Comparison of ENCODE assay signal across 24 cellular contexts in the genomic region with DNA sequence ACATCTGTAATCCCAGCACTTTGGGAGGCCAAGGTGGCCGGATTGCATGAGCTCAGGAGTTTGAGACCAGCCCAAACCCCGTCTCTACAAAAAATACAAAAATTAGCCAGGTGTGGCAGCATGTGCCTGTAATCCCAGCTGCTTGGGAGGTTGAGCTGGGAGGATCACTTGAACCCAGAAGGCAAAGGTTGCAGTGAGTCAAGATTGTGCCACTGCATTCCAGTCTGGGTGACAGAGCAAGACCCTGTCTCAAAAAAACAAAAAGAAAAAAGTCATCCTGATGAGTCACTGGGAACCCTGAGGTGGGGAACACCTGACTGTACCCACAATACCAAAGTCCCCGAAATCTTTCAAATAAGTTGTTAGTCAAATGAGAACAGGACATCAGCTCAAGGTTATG.
"Had no signal": no experiment of that assay in that cellular context is flagged by ENCODE, and none has a peak within 500 bp of the region (broad histone marks: within the 10 kb centered on the region; RNA-seq: fewer than 3 reads in every experiment).

No MANE protein-coding gene starts in this region.

- H2AFZ ChIP-seq: neural progenitor cell, parathyroid adenoma had no signal

- DNase-seq: cortex of kidney; effector CD4-positive, alpha-beta T cell; foreskin melanocyte; hypothalamus; immature natural killer cell; islet precursor cell; mesenchymal stem cell; midbrain; naive thymus-derived CD4-positive, alpha-beta T cell; stimulated activated CD4-positive, alpha-beta T cell treated with anti-CD3 and anti-CD28 coated beads, Interleukin-12 subunit alpha, Interleukin-12 subunit beta, amount 100 ng/mL, for 4 hours; stimulated activated CD4-positive, alpha-beta T cell treated with anti-CD3 and anti-CD28 coated beads, Interleukin-1b, Interleukin-23, amount 100 ng/mL, for 48 hours; stimulated activated CD4-positive, alpha-beta T cell treated with anti-CD3 and anti-CD28 coated beads, Interleukin-4, amount 100 ng/mL, for 1 hour; stimulated activated CD8-positive, alpha-beta memory T cell treated with anti-CD3 and anti-CD28 coated beads, Interleukin-4, amount 100 ng/mL, for 48 hours; stimulated activated naive CD4-positive, alpha-beta T cell; stimulated activated naive CD8-positive, alpha-beta T cell treated with anti-CD3 and anti-CD28 coated beads, Interleukin-15, amount 100 ng/mL, for 72 hours; transverse colon; upper lobe of right lung; uterus had no signal

- H3K36me3 ChIP-seq: neural progenitor cell, transverse colon, uterus had no signal

- H3K27ac ChIP-seq: esophagus muscularis mucosa, neural progenitor cell, parathyroid adenoma, suprapubic skin, transverse colon, upper lobe of right lung, uterus had no signal

- H3K79me2 ChIP-seq: parathyroid adenoma had no signal

- H3K9ac ChIP-seq: neural progenitor cell, parathyroid adenoma had no signal

- H3K4me1 ChIP-seq: esophagus muscularis mucosa, parathyroid adenoma, suprapubic skin, transverse colon, upper lobe of right lung, uterus had no signal

- H3K4me2 ChIP-seq: neural progenitor cell, smooth muscle cell had no signal

- H3K9me3 ChIP-seq: esophagus muscularis mucosa, suprapubic skin, transverse colon, upper lobe of right lung, uterus had no signal

- H3K4me3 ChIP-seq: esophagus muscularis mucosa, lung, neural progenitor cell, smooth muscle cell, suprapubic skin, transverse colon, upper lobe of right lung, uterus had no signal

- H3K27me3 ChIP-seq: esophagus muscularis mucosa, neural progenitor cell, suprapubic skin, transverse colon, upper lobe of right lung, uterus had no signal
